Comparison of ENCODE assay signal across 11 cellular contexts in genomic region chrX:150731795-150732194, GRCh38. TPM values are rescaled to one million over a fixed set of nuclear protein-coding genes. Genes with fewer than 3 reads are reported as not detected.
A peak's percentile ranks its signal among the peaks of the same experiment; 100 is the strongest.
DNase-seq lines count a peak whose midpoint lies in the region; FAIRE-seq and TF ChIP-seq lines count a peak whose summit lies in the region.
"Had no signal": no experiment of that assay in that cellular context is flagged by ENCODE, and none has a peak within 500 bp of the region (broad histone marks: within the 10 kb centered on the region; RNA-seq: fewer than 3 reads in every experiment).

No MANE protein-coding gene starts in this region.

- CTCF ChIA-PET in CD4-positive, alpha-beta memory T cell (lab: Charles Lee; ENCODE audit: partially characterized antibody): no interaction called here

- TF ChIP-seq POLR2A in GM12891 (IDR thresholded peaks at IDR 0.05; ENCODE audit: low read depth, low read length): no peak

- POLR2A ChIA-PET in CD4-positive, alpha-beta memory T cell (lab: Charles Lee; ENCODE audit: partially characterized antibody): no interaction called here

- no peak overlapping the region for H3K9ac ChIP-seq in endodermal cell (ENCODE audit: extremely low read depth, low read length, poor library complexity, severe bottlenecking)

- H3K9me3 ChIP-seq in endodermal cell (ENCODE audit: control insufficient read depth, low read length): no peaks in the 10 kb centered on the region
- H3K9me3 ChIP-seq in CD4-positive, alpha-beta memory T cell (ENCODE audit: control insufficient read depth in 1 of 2, low read length in 2 of 2): no peaks in the 10 kb centered on the region
- H3K9me3 ChIP-seq: tibial artery had no signal

- peaks cover 9% of the 10 kb centered on the region for H3K4me1 Mint-ChIP-seq in endodermal cell
- peaks cover 16 to 28% (median 18%) of the 10 kb centered on the region in 4 donors for H3K4me1 Mint-ChIP-seq in CD4-positive, alpha-beta memory T cell

- H3K36me3 ChIP-seq in endodermal cell (ENCODE audit: control insufficient read depth, insufficient read depth, low read length): peaks cover 30% of the 10 kb centered on the region
- peaks cover 40% of the 10 kb centered on the region for H3K36me3 ChIP-seq in CD4-positive, alpha-beta memory T cell (ENCODE audit: insufficient read depth, low read length)

- DNase-seq in H4 (ENCODE audit: low spot score) (peak; percentile 59), RPMI7951 (ENCODE audit: low read depth) (peak; percentile 95), epithelial cell of esophagus (ENCODE audit: low read depth) (peak; percentile 83), NCI-H1930 (lab: John Stamatoyannopoulos, UW) (no peak), GM12891 (ENCODE audit: insufficient read length, low spot score) (no peak), endodermal cell (no peak)
- DNase-seq in stimulated activated CD4-positive, alpha-beta T cell treated with anti-CD3 and anti-CD28 coated beads, Interleukin-4, amount 100 ng/mL, for 1 hour: peak; percentile 45
- no peak for DNase-seq in CD4-positive, alpha-beta memory T cell
- DNase-seq: NCI-H1694 treated with DMSO at 0.1 percent for 48 hours, tibial artery had no signal

- H3K36me3 Mint-ChIP-seq in endodermal cell (ENCODE audit: low read depth): peaks cover 21% of the 10 kb centered on the region
- peaks cover 24 to 72% of the 10 kb centered on the region in 2 donors for H3K36me3 Mint-ChIP-seq in CD4-positive, alpha-beta memory T cell

- H3K27me3 Mint-ChIP-seq in endodermal cell (ENCODE audit: insufficient read depth): no peaks in the 10 kb centered on the region
- H3K27me3 Mint-ChIP-seq in CD4-positive, alpha-beta memory T cell: no peaks in the 10 kb centered on the region

- FAIRE-seq in GM12891 (lab: Jason Lieb, UNC): no peak
- FAIRE-seq: endothelial cell of umbilical vein had no signal

- intact Hi-C loops in CD4-positive, alpha-beta memory T cell (cut with micrococcal nuclease): no loop called here

- H3K27ac ChIP-seq in endodermal cell (ENCODE audit: low read depth, low read length): no peak overlapping the region
- H3K27ac ChIP-seq in CD4-positive, alpha-beta memory T cell (ENCODE audit: low read depth, low read length): no peak overlapping the region
- H3K27ac ChIP-seq: tibial artery had no signal

- no peaks in the 10 kb centered on the region for H3K4me1 ChIP-seq in endodermal cell (ENCODE audit: control insufficient read depth, insufficient read depth, low read length)
- peaks cover 7% of the 10 kb centered on the region for H3K4me1 ChIP-seq in CD4-positive, alpha-beta memory T cell (ENCODE audit: insufficient read depth, low read length)
- H3K4me1 ChIP-seq: tibial artery had no signal

- no peak overlapping the region for H3K27ac Mint-ChIP-seq in endodermal cell
- H3K27ac Mint-ChIP-seq in CD4-positive, alpha-beta memory T cell: no peak overlapping the region

- TF ChIP-seq CTCF in epithelial cell of esophagus (IDR thresholded peaks at IDR 0.05; ENCODE audit: insufficient read depth, low read depth, low read length, missing control alignments) (no peak), endodermal cell (conservative IDR thresholded peaks at IDR 0.05) (no peak)

- H3K9me3 Mint-ChIP-seq in endodermal cell: peaks cover 23% of the 10 kb centered on the region
- H3K9me3 Mint-ChIP-seq in CD4-positive, alpha-beta memory T cell: no peaks in the 10 kb centered on the region

- no peaks in the 10 kb centered on the region for H3K27me3 ChIP-seq in endodermal cell (ENCODE audit: control insufficient read depth, insufficient read depth, low read length, poor library complexity, severe bottlenecking)
- no peaks in the 10 kb centered on the region for H3K27me3 ChIP-seq in CD4-positive, alpha-beta memory T cell (ENCODE audit: insufficient read depth, low read length)
- H3K27me3 ChIP-seq: tibial artery had no signal

- H3K4me3 ChIP-seq in epithelial cell of esophagus (ENCODE audit: low read length): no peak overlapping the region
- no peak overlapping the region for H3K4me3 ChIP-seq in endodermal cell (ENCODE audit: low read length)
- H3K4me3 ChIP-seq in CD4-positive, alpha-beta memory T cell (ENCODE audit: low read length in 2 of 2): no peak overlapping the region
- H3K4me3 ChIP-seq: tibial artery had no signal

- 84% methylated on average over 3 of the region's 3 CpGs; no CpG with 5 or more reads in 1 of the 2 experiments for WGBS in endodermal cell (ENCODE audit: insufficient coverage in 1 of 2, insufficient read length in 1 of 2), 2 experiments

- H3K4me3 Mint-ChIP-seq in endodermal cell: no peak overlapping the region
- H3K4me3 Mint-ChIP-seq in CD4-positive, alpha-beta memory T cell: no peak overlapping the region

TF ChIP-seq in GM12891, 5 proteins besides CTCF, POLR2A, EP300 and RAD21:
- TF ChIP-seq POLR2AphosphoS5 (IDR thresholded peaks at IDR 0.05; ENCODE audit: low read depth, low read length): no peak
- no peak for TF ChIP-seq TAF1 (IDR thresholded peaks at IDR 0.05; ENCODE audit: low read depth, low read length)
- no peak for TF ChIP-seq SPI1 (IDR thresholded peaks at IDR 0.05; ENCODE audit: low read depth, low read length)
- no peak for TF ChIP-seq POU2F2 (IDR thresholded peaks at IDR 0.05; ENCODE audit: low read depth, low read length)
- TF ChIP-seq PAX5 (IDR thresholded peaks at IDR 0.05; ENCODE audit: insufficient read depth, low read length, severe bottlenecking): no peak

RNA-seq across cellular contexts. Expression of gene MTMR1, which starts 38.6 kb away (rescaled TPM):
- total RNA-seq in H4 (2014; rRNA removed; shearing (Covaris generic)): 11.3 and 13.8 TPM in 2 replicates
- 7.6 and 8.9 TPM in 2 replicates for total RNA-seq in RPMI7951 (2014; rRNA removed; shearing (Covaris generic))
- 16.2 TPM for polyA plus RNA-seq in GM12891 (2012; ENCODE audit: low read depth, missing spikeins)
- total RNA-seq in endodermal cell: 10 to 100 TPM; 16.5 to 18.5 TPM
- 14.1 TPM for polyA plus RNA-seq in endodermal cell (2013, experiment 1 of 2)
- 12.8 TPM for polyA plus RNA-seq in endodermal cell (2013, experiment 2 of 2)
- total RNA-seq in CD4-positive, alpha-beta memory T cell: 10 to 100 TPM; 31.5 to 37.6 TPM
- polyA plus RNA-seq in CD4-positive, alpha-beta memory T cell: 10 to 100 TPM; 15.1 to 27.6 TPM

Comparison
In these comparisons a context has a peak if more than half of its experiments do, and no peak if none do; other contexts are left out.
1. DNase-seq: peak in H4 (single experiment), RPMI7951 (single experiment), epithelial cell of esophagus (single experiment) and stimulated activated CD4-positive, alpha-beta T cell treated with anti-CD3 and anti-CD28 coated beads, Interleukin-4, amount 100 ng/mL, for 1 hour (single experiment); none in NCI-H1930 (0 of 2), GM12891 (single experiment), endodermal cell (single experiment) and CD4-positive, alpha-beta memory T cell (0 of 5).